Comparison of ENCODE assay signal across 9 cellular contexts in genomic region chr19:5913739-5914357, GRCh38. TPM values are rescaled to one million over a fixed set of nuclear protein-coding genes. Genes with fewer than 3 reads are reported as not detected.
DNase-seq lines count a peak whose midpoint lies in the region; ATAC-seq and TF ChIP-seq lines count a peak whose summit lies in the region.
"Had no signal": no experiment of that assay in that cellular context is flagged by ENCODE, and none has a peak within 500 bp of the region (broad histone marks: within the 10 kb centered on the region; RNA-seq: fewer than 3 reads in every experiment).

Gene CAPS, plus strand, starts transcription at chr19:5914254. Its CDS starts 153 bp downstream, at chr19:5914407.

- DNase-seq in H9, result no peak
- peak; percentile 70 to 91 (median 87) for DNase-seq in adrenal gland
- DNase-seq in hepatocyte (ENCODE audit: low spot score), result no peak
- DNase-seq in stimulated activated naive B cell treated with anti-CD40 and anti-IgM and Interleukin-4, amounts not matched to agents 10 μg/mL and 1 μg/mL and 100 μg/mL, for 72 hours, result no peak
- DNase-seq in central memory CD4-positive, alpha-beta T cell, result no peak
- no peak for DNase-seq in NCI-H146 treated with DMSO at 0.1 percent for 48 hours (lab: John Stamatoyannopoulos, UW; ENCODE audit: unreplicated experiment)
- DNase-seq: NCI-H2107 had no signal

- H2AFZ ChIP-seq in H9 (ENCODE audit: low read length) (no peak within 1 kb of the TSS), hepatocyte (no peak within 1 kb of the TSS)

- no peaks in the 10 kb centered on the region for H3K23me2 ChIP-seq in H9 (ENCODE audit: insufficient read length, low read depth, low read length, poor library complexity, severe bottlenecking)

- H2BK20ac ChIP-seq in H9 (ENCODE audit: low read depth, low read length, poor library complexity, severe bottlenecking), result no peak within 1 kb of the TSS

- intact Hi-C loops in adrenal gland (cut with DNase I), result no loop called here

- no peak within 1 kb of the TSS for H3K4ac ChIP-seq in H9 (ENCODE audit: low read depth, low read length)

- ATAC-seq in stimulated activated naive B cell treated with anti-CD40 and anti-IgM and Interleukin-4, amounts not matched to agents 10 μg/mL and 1 μg/mL and 100 μg/mL, for 72 hours (replicated peaks), result no peak
- ATAC-seq in GM21423 (IDR thresholded peaks at IDR 0.05; ENCODE audit: unreplicated experiment), result no peak
- ATAC-seq in activated T-helper 17 cell treated with anti-CD3 and anti-CD28 coated beads, Interleukin-2, amount 50 U/mL, for 72 hours (replicated peaks), result no peak

- H3K4me2 ChIP-seq in H9 (ENCODE audit: insufficient read depth, insufficient read length, low read length) (no peak within 1 kb of the TSS), hepatocyte (peak within 1 kb of the TSS; percentile 73)

- no peak within 1 kb of the TSS for H2BK120ac ChIP-seq in H9 (ENCODE audit: low read depth, low read length, poor library complexity, severe bottlenecking)

- no peaks in the 10 kb centered on the region for H3K79me2 ChIP-seq in H9 (ENCODE audit: insufficient read depth, low read length)
- H3K79me2 ChIP-seq in hepatocyte, result no peaks in the 10 kb centered on the region

- H3K27me3 ChIP-seq in H9 (ENCODE audit: insufficient read depth, low read length) (no peaks in the 10 kb centered on the region), adrenal gland (no peaks in the 10 kb centered on the region), hepatocyte (no peaks in the 10 kb centered on the region)

- no peaks in the 10 kb centered on the region for H3K4me1 Mint-ChIP-seq in H9
- H3K4me1 Mint-ChIP-seq in stimulated activated naive B cell treated with anti-CD40 and anti-IgM and Interleukin-4, amounts not matched to agents 10 μg/mL and 1 μg/mL and 100 μg/mL, for 72 hours, result no peaks in the 10 kb centered on the region
- H3K4me1 Mint-ChIP-seq in activated T-helper 17 cell treated with anti-CD3 and anti-CD28 coated beads, Interleukin-2, amount 50 U/mL, for 72 hours, result no peaks in the 10 kb centered on the region

- no peaks in the 10 kb centered on the region for H3K9me2 ChIP-seq in hepatocyte (replicated peaks; ENCODE audit: insufficient read depth)

- H3K14ac ChIP-seq in H9 (ENCODE audit: insufficient read depth, low read length), result no peak within 1 kb of the TSS

- no peak within 1 kb of the TSS for H3K23ac ChIP-seq in H9 (ENCODE audit: insufficient read length, low read depth, low read length)

- no peak within 1 kb of the TSS for H3K9ac ChIP-seq in H9 (ENCODE audit: extremely low read depth, insufficient read length, low read length)

- no peak within 1 kb of the TSS for H3K4me3 Mint-ChIP-seq in H9
- peak within 1 kb of the TSS in 1 of 2 donors; percentile 14 for H3K4me3 Mint-ChIP-seq in stimulated activated naive B cell treated with anti-CD40 and anti-IgM and Interleukin-4, amounts not matched to agents 10 μg/mL and 1 μg/mL and 100 μg/mL, for 72 hours
- no peak within 1 kb of the TSS for H3K4me3 Mint-ChIP-seq in activated T-helper 17 cell treated with anti-CD3 and anti-CD28 coated beads, Interleukin-2, amount 50 U/mL, for 72 hours

- H4K20me1 ChIP-seq in H9 (ENCODE audit: control insufficient read depth, insufficient read depth, insufficient read length), result no peaks in the 10 kb centered on the region
- no peaks in the 10 kb centered on the region for H4K20me1 ChIP-seq in hepatocyte (ENCODE audit: insufficient read depth, poor library complexity, severe bottlenecking)

- H3K27ac ChIP-seq in H9 (ENCODE audit: insufficient read length, low read depth, low read length) (no peak within 1 kb of the TSS), adrenal gland (peak within 1 kb of the TSS in 3 of 5 donors; percentile 37 to 52 (median 47)), hepatocyte (peak within 1 kb of the TSS; percentile 90)

- no peak within 1 kb of the TSS for H3K18ac ChIP-seq in H9 (ENCODE audit: insufficient read length, low read depth, low read length)

- H3K4me1 ChIP-seq in H9 (ENCODE audit: insufficient read depth, low read length) (no peaks in the 10 kb centered on the region), adrenal gland (replicated peaks in 1 of 2) (peaks cover 7 to 12% of the 10 kb centered on the region in 2 donors), hepatocyte (ENCODE audit: insufficient read depth) (peaks cover 30% of the 10 kb centered on the region)

- no peak within 1 kb of the TSS for H3K56ac ChIP-seq in H9 (ENCODE audit: insufficient read length, low read depth, low read length)

- H2AK5ac ChIP-seq in H9 (ENCODE audit: insufficient read length, low read length), result no peak within 1 kb of the TSS

- H3K36me3 ChIP-seq in adrenal gland (replicated peaks in 1 of 2), result peaks cover 0 to 45% of the 10 kb centered on the region in 2 donors
- no peaks in the 10 kb centered on the region for H3K36me3 ChIP-seq in hepatocyte (replicated peaks; ENCODE audit: insufficient read depth, low read depth)

- no peak within 1 kb of the TSS for H3T11ph ChIP-seq in H9 (ENCODE audit: low read length)

- no peaks in the 10 kb centered on the region; the same call in 1 of the 2 replicates for H3K27me3 Mint-ChIP-seq in H9 (ENCODE audit: low read depth)
- no peaks in the 10 kb centered on the region for H3K27me3 Mint-ChIP-seq in stimulated activated naive B cell treated with anti-CD40 and anti-IgM and Interleukin-4, amounts not matched to agents 10 μg/mL and 1 μg/mL and 100 μg/mL, for 72 hours
- H3K27me3 Mint-ChIP-seq in activated T-helper 17 cell treated with anti-CD3 and anti-CD28 coated beads, Interleukin-2, amount 50 U/mL, for 72 hours, result no peaks in the 10 kb centered on the region

- H4K91ac ChIP-seq in H9 (ENCODE audit: insufficient read length, low read depth, low read length), result no peak within 1 kb of the TSS

- no peak within 1 kb of the TSS for H2BK15ac ChIP-seq in H9 (ENCODE audit: low read depth, low read length)

- WGBS in H9 (ENCODE audit: extremely low coverage, insufficient read length, low lambda C conversion rate), result no CpG with 5 or more reads among the region's 10 CpGs
- WGBS in adrenal gland, 4 donors, result 55 to 72% (median 60%) methylated on average over 3 to 10 of the region's 10 CpGs
- WGBS in hepatocyte (ENCODE audit: low lambda C conversion rate, missing lambda C conversion rate), result 83% methylated on average over 10 of the region's 10 CpGs

- H3K4me3 ChIP-seq in adrenal gland (no peak within 1 kb of the TSS), hepatocyte (no peak within 1 kb of the TSS)

- H2BK5ac ChIP-seq in H9 (ENCODE audit: insufficient read length, low read length), result no peak within 1 kb of the TSS

- no peaks in the 10 kb centered on the region for H3K9me3 Mint-ChIP-seq in H9
- H3K9me3 Mint-ChIP-seq in stimulated activated naive B cell treated with anti-CD40 and anti-IgM and Interleukin-4, amounts not matched to agents 10 μg/mL and 1 μg/mL and 100 μg/mL, for 72 hours, result no peaks in the 10 kb centered on the region
- no peaks in the 10 kb centered on the region for H3K9me3 Mint-ChIP-seq in activated T-helper 17 cell treated with anti-CD3 and anti-CD28 coated beads, Interleukin-2, amount 50 U/mL, for 72 hours

- H3K9me3 ChIP-seq in H9 (ENCODE audit: control insufficient read depth, low read depth, low read length) (no peaks in the 10 kb centered on the region), adrenal gland (replicated peaks in 1 of 3) (no peaks in the 10 kb centered on the region), hepatocyte (ENCODE audit: low read depth) (no peaks in the 10 kb centered on the region)

- H4K5ac ChIP-seq in H9 (ENCODE audit: insufficient read length, low read depth, low read length), result no peak within 1 kb of the TSS

- H3K27ac Mint-ChIP-seq in H9, result peak within 1 kb of the TSS; percentile 55 to 78 (median 57); a peak in 3 of 7 replicates
- H3K27ac Mint-ChIP-seq in stimulated activated naive B cell treated with anti-CD40 and anti-IgM and Interleukin-4, amounts not matched to agents 10 μg/mL and 1 μg/mL and 100 μg/mL, for 72 hours, result peak within 1 kb of the TSS; percentile 71
- H3K27ac Mint-ChIP-seq in activated T-helper 17 cell treated with anti-CD3 and anti-CD28 coated beads, Interleukin-2, amount 50 U/mL, for 72 hours, result no peak within 1 kb of the TSS

- H4K8ac ChIP-seq in H9 (replicated peaks; ENCODE audit: insufficient read length, low read depth, low read length), result no peak within 1 kb of the TSS

- TF ChIP-seq POLR2A in adrenal gland (IDR thresholded peaks at IDR 0.05), result no peak

- H2BK12ac ChIP-seq in H9 (ENCODE audit: insufficient read length, low read depth, low read length), result no peak within 1 kb of the TSS

- H3K79me1 ChIP-seq in H9 (ENCODE audit: insufficient read depth, low read depth, low read length, poor library complexity, severe bottlenecking), result no peaks in the 10 kb centered on the region

- peaks cover 11 to 32% (median 22%) of the 10 kb centered on the region in 3 experiments for H3K36me3 Mint-ChIP-seq in H9 (ENCODE audit: insufficient read depth in 1 of 3, low read depth in 3 of 3)
- H3K36me3 Mint-ChIP-seq in stimulated activated naive B cell treated with anti-CD40 and anti-IgM and Interleukin-4, amounts not matched to agents 10 μg/mL and 1 μg/mL and 100 μg/mL, for 72 hours, result peaks cover 20 to 32% of the 10 kb centered on the region in 2 donors
- H3K36me3 Mint-ChIP-seq in activated T-helper 17 cell treated with anti-CD3 and anti-CD28 coated beads, Interleukin-2, amount 50 U/mL, for 72 hours (ENCODE audit: low read depth), result peaks cover 38% of the 10 kb centered on the region

- TF ChIP-seq CTCF in H9 (conservative IDR thresholded peaks at IDR 0.05), result no peak
- TF ChIP-seq CTCF in adrenal gland (IDR thresholded peaks at IDR 0.05), result no peak
- no peak for TF ChIP-seq CTCF in hepatocyte (IDR thresholded peaks at IDR 0.05; ENCODE audit: poor library complexity)

RNA-seq across cellular contexts. Expression of gene CAPS, which starts in this region (rescaled TPM):
- total RNA-seq in H9 (2021), result 2.3 and 2.5 TPM in 2 replicates
- total RNA-seq in adrenal gland, result 100 to 1,000 TPM in 1 of 8 donors, 10 to 100 TPM in 6, 1 to 10 TPM in 1; 8.8 to 146 (median 19.2) TPM
- polyA plus RNA-seq in adrenal gland, result 100 to 1,000 TPM in 1 of 3 donors, 10 to 100 TPM in 1, 1 to 10 TPM in 1; 7.1 to 104 (median 75.9) TPM
- total RNA-seq in hepatocyte, result 7.5 and 15.5 TPM in 2 replicates
- polyA plus RNA-seq in hepatocyte, result 17.8 and 23.1 TPM in 2 replicates
- total RNA-seq in activated T-helper 17 cell treated with anti-CD3 and anti-CD28 coated beads, Interleukin-2, amount 50 U/mL, for 72 hours, result 1 to 10 TPM; 3.8 to 5.1 TPM

Comparison
In these comparisons a context has a peak if more than half of its experiments do, and no peak if none do; other contexts are left out.
1. DNase-seq: peak in adrenal gland (7 of 7); none in H9 (single experiment), hepatocyte (single experiment), stimulated activated naive B cell treated with anti-CD40 and anti-IgM and Interleukin-4, amounts not matched to agents 10 μg/mL and 1 μg/mL and 100 μg/mL, for 72 hours (single experiment), central memory CD4-positive, alpha-beta T cell (single experiment) and NCI-H146 treated with DMSO at 0.1 percent for 48 hours (single experiment).